21 cellular contexts compared by ENCODE assay signal in the genomic region with DNA sequence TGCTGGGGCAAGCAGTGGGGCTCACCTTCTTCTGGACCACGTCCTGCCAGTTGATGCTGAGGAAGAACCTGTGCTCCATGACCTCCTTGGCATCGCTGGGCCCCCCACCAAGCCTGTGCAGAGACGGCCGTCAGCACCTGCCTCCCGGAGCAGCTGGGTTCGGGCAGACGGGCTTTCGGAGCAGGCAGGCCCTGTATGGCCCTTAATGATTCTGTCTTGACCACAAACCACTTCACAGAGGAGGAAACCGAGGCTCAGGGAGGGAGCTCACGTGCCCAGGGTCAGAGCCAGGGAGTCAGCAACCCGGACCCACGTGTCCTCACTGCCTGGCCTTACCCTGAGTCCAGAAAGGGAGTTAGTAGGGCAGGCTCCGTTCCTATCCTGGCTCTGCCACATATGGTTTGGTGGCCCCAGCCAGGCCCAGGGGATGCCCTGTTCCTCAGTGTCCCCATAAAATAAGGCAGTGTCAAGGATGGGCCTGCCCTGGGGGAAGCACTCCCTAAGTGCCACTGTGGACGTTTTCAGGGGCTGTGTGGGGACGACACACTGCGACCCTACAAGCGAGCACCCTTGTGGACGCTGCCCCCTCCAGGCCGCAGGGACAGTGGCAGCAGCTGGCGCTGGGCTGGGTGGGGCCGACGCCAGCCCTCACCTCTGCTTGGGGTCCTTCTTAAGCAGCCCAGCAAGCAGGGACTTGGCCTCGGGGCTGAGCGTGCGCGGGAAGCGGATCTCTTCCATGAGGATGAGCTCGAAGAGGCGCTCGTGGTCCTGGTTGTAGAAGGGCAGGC. TPM values are rescaled to one million over a fixed set of nuclear protein-coding genes. Genes with fewer than 3 reads are reported as not detected.
DNase-seq lines count a peak whose midpoint lies in the region; ATAC-seq, FAIRE-seq and TF ChIP-seq lines count a peak whose summit lies in the region.
"Had no signal": no experiment of that assay in that cellular context is flagged by ENCODE, and none has a peak within 500 bp of the region (broad histone marks: within the 10 kb centered on the region; RNA-seq: fewer than 3 reads in every experiment).

No MANE protein-coding gene starts in this region.

- peaks cover 22% of the 10 kb centered on the region; the same call in 1 of the 2 replicates for H3K36me3 Mint-ChIP-seq in WTC11

- H3K4me3 Mint-ChIP-seq in WTC11, result no peak overlapping the region
- H3K4me3 Mint-ChIP-seq: naive B cell; stimulated activated naive B cell treated with anti-CD40 and anti-IgM and Interleukin-4, amounts not matched to agents 10 μg/mL and 1 μg/mL and 100 μg/mL, for 72 hours had no signal

- intact Hi-C loops in kidney (cut with DNase I), result no loop called here

- H3K4me1 ChIP-seq in kidney (ENCODE audit: control insufficient read depth in 1 of 2, insufficient read depth in 1 of 2, low read depth in 1 of 2, low read length in 2 of 2), result peaks cover 9 to 13% of the 10 kb centered on the region in 2 donors

- no peak overlapping the region for H3K4me3 ChIP-seq in H7 (ENCODE audit: insufficient read depth, low read depth, low read length)
- H3K4me3 ChIP-seq in kidney (ENCODE audit: low read length in 2 of 2), result no peak overlapping the region
- H3K4me3 ChIP-seq: BLaER1 treated with 17β-estradiol and CSF1 and Interleukin-3, amounts not matched to agents 10 nM and 100 nM; PC-9; right lobe of liver had no signal

- H3K9me3 ChIP-seq in kidney (ENCODE audit: control insufficient read depth in 1 of 2, low read length in 2 of 2), result no peaks in the 10 kb centered on the region
- H3K9me3 ChIP-seq: BLaER1 treated with 17β-estradiol and CSF1 and Interleukin-3, amounts not matched to agents 10 nM and 100 nM; right lobe of liver had no signal

- H3K27ac Mint-ChIP-seq in WTC11, result no peak overlapping the region
- H3K27ac Mint-ChIP-seq: stimulated activated naive B cell treated with anti-CD40 and anti-IgM and Interleukin-4, amounts not matched to agents 10 μg/mL and 1 μg/mL and 100 μg/mL, for 72 hours; T-helper 17 cell had no signal

- no peaks in the 10 kb centered on the region for H3K27me3 ChIP-seq in H7 (ENCODE audit: control insufficient read depth, insufficient read depth, low read length)
- H3K27me3 ChIP-seq: BLaER1 treated with 17β-estradiol and CSF1 and Interleukin-3, amounts not matched to agents 10 nM and 100 nM; right lobe of liver had no signal

- CTCF ChIA-PET in WTC11 (lab: Charles Lee), result interaction anchor here (0.7 to 1.8 kb wide), 9 partner anchors 9 to 96 kb away, joined by 3 to 6 read pairs (median 4); a partner anchor contains a TSS

- no peaks in the 10 kb centered on the region for H3K9me3 Mint-ChIP-seq in WTC11
- H3K9me3 Mint-ChIP-seq: naive B cell; stimulated activated naive B cell treated with anti-CD40 and anti-IgM and Interleukin-4, amounts not matched to agents 10 μg/mL and 1 μg/mL and 100 μg/mL, for 72 hours had no signal

- FAIRE-seq in kidney (lab: Jason Lieb, UNC) (no peak), GM19239 (lab: Jason Lieb, UNC) (no peak)
- FAIRE-seq: frontal cortex, islet of Langerhans had no signal

- H3K9ac ChIP-seq in kidney (ENCODE audit: low read length in 2 of 2), result no peak overlapping the region

- no peaks in the 10 kb centered on the region for H3K27me3 Mint-ChIP-seq in WTC11 (ENCODE audit: low read depth)
- H3K27me3 Mint-ChIP-seq: naive B cell; stimulated activated naive B cell treated with anti-CD40 and anti-IgM and Interleukin-4, amounts not matched to agents 10 μg/mL and 1 μg/mL and 100 μg/mL, for 72 hours; T-helper 17 cell had no signal

- H3K27ac ChIP-seq in kidney (ENCODE audit: low read depth in 2 of 2, low read length in 2 of 2), result no peak overlapping the region
- H3K27ac ChIP-seq: BLaER1 treated with 17β-estradiol and CSF1 and Interleukin-3, amounts not matched to agents 10 nM and 100 nM; PC-9; right lobe of liver had no signal

- H3K36me3 ChIP-seq in H7 (replicated peaks; ENCODE audit: control insufficient read depth, insufficient read depth, low read length) (peaks cover 13% of the 10 kb centered on the region), kidney (ENCODE audit: control insufficient read depth in 1 of 2, insufficient read depth in 2 of 2, low read length in 2 of 2) (peaks cover 26 to 53% of the 10 kb centered on the region in 2 donors)

- peak; percentile 10 for TF ChIP-seq CTCF in AG09319 (IDR thresholded peaks at IDR 0.05; ENCODE audit: low read depth, low read length)
- TF ChIP-seq CTCF in WTC11 (IDR thresholded peaks at IDR 0.05), result peak; percentile 32; the same call in 1 of the 2 replicates
- no peak for TF ChIP-seq CTCF in kidney (IDR thresholded peaks at IDR 0.05; ENCODE audit: borderline replicate concordance, extremely low read depth, insufficient read depth)

- peak; percentile 61 for ATAC-seq in WTC11
- no peak for ATAC-seq in HG03196 (IDR thresholded peaks at IDR 0.05; ENCODE audit: unreplicated experiment)
- ATAC-seq: right lobe of liver; stimulated activated naive B cell treated with anti-CD40 and anti-IgM and Interleukin-4, amounts not matched to agents 10 μg/mL and 1 μg/mL and 100 μg/mL, for 72 hours; T-helper 17 cell had no signal

- POLR2A ChIA-PET in WTC11 (lab: Charles Lee), result no interaction called here

- peaks cover 21% of the 10 kb centered on the region for H3K4me1 Mint-ChIP-seq in WTC11

- DNase-seq in AG09319 (ENCODE audit: extremely low read depth, low read depth) (no peak), H7 (peak; percentile 92), WTC11 (ENCODE audit: low spot score) (peak; percentile 56), kidney (peak; percentile 73), midbrain (lab: John Stamatoyannopoulos, UW) (no peak), GM19239 (ENCODE audit: insufficient read length, low spot score) (no peak), kidney glomerular epithelial cell (lab: John Stamatoyannopoulos, UW) (no peak)
- DNase-seq: GF-D8; naive B cell; NCI-H1105 treated with DMSO at 0.1 percent for 48 hours; NCI-H345; PC-9; stimulated activated CD4-positive, alpha-beta T cell treated with anti-CD3 and anti-CD28 coated beads, Interleukin-4, amount 100 ng/mL, for 4 hours; stimulated activated naive B cell treated with anti-CD40 and anti-IgM and Interleukin-4, amounts not matched to agents 10 μg/mL and 1 μg/mL and 100 μg/mL, for 72 hours; T-helper 17 cell had no signal

TF ChIP-seq in WTC11, 78 proteins besides CTCF, POLR2A, EP300 and RAD21 (continues in another document):
- no peak for TF ChIP-seq ZNF138 (CRISPR knock-in tag; conservative IDR thresholded peaks at IDR 0.05)
- TF ChIP-seq ZNF396 (CRISPR knock-in tag; IDR thresholded peaks at IDR 0.05; ENCODE audit: borderline replicate concordance), result no peak
- no peak for TF ChIP-seq ZNF317 (CRISPR knock-in tag; IDR thresholded peaks at IDR 0.05; ENCODE audit: borderline replicate concordance, low read depth)
- no peak for TF ChIP-seq FOXJ3 (CRISPR knock-in tag; IDR thresholded peaks at IDR 0.05; ENCODE audit: borderline replicate concordance)
- TF ChIP-seq, protein P1, sequence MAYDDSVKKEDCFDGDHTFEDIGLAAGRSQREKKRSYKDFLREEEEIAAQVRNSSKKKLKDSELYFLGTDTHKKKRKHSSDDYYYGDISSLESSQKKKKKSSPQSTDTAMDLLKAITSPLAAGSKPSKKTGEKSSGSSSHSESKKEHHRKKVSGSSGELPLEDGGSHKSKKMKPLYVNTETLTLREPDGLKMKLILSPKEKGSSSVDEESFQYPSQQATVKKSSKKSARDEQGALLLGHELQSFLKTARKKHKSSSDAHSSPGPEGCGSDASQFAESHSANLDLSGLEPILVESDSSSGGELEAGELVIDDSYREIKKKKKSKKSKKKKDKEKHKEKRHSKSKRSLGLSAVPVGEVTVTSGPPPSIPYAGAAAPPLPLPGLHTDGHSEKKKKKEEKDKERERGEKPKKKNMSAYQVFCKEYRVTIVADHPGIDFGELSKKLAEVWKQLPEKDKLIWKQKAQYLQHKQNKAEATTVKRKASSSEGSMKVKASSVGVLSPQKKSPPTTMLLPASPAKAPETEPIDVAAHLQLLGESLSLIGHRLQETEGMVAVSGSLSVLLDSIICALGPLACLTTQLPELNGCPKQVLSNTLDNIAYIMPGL (CRISPR knock-in tag; IDR thresholded peaks at IDR 0.05), result no peak
- TF ChIP-seq NR1H2 (CRISPR knock-in tag; IDR thresholded peaks at IDR 0.05), result no peak
- no peak for TF ChIP-seq FOXK1 (CRISPR knock-in tag; IDR thresholded peaks at IDR 0.05)
- TF ChIP-seq, protein P2, sequence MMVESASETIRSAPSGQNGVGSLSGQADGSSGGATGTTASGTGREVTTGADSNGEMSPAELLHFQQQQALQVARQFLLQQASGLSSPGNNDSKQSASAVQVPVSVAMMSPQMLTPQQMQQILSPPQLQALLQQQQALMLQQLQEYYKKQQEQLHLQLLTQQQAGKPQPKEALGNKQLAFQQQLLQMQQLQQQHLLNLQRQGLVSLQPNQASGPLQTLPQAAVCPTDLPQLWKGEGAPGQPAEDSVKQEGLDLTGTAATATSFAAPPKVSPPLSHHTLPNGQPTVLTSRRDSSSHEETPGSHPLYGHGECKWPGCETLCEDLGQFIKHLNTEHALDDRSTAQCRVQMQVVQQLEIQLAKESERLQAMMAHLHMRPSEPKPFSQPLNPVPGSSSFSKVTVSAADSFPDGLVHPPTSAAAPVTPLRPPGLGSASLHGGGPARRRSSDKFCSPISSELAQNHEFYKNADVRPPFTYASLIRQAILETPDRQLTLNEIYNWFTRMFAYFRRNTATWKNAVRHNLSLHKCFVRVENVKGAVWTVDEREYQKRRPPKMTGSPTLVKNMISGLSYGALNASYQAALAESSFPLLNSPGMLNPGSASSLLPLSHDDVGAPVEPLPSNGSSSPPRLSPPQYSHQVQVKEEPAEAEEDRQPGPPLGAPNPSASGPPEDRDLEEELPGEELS (CRISPR knock-in tag; IDR thresholded peaks at IDR 0.05), result no peak
- TF ChIP-seq GABPB1 (CRISPR knock-in tag; IDR thresholded peaks at IDR 0.05), result no peak
- no peak for TF ChIP-seq MYBL2 (CRISPR knock-in tag; IDR thresholded peaks at IDR 0.05)
- no peak for TF ChIP-seq ZNF232 (CRISPR knock-in tag; IDR thresholded peaks at IDR 0.05)

RNA-seq across cellular contexts. Expression of a gene that starts 8.9 kb away (rescaled TPM):
- total RNA-seq in H7 (2014; rRNA removed; shearing (Covaris generic)), result 0.87 TPM in 1 of 2 replicates, not detected in the other
- 0.83 to 2.4 TPM (median 1.9 TPM) in 3 replicates for total RNA-seq in WTC11 (2021)
- total RNA-seq in kidney, result 1.2 TPM
- polyA plus RNA-seq in kidney (ENCODE audit: insufficient read depth, low read depth, low replicate concordance), result 2.1 TPM
- total RNA-seq: urinary bladder had no signal

RNA-seq across cellular contexts. Expression of a gene that starts 17.2 kb away (rescaled TPM):
- not detected in 2 replicates for total RNA-seq in H7 (2014; rRNA removed; shearing (Covaris generic))
- 0.23 TPM in 1 of 3 replicates, not detected in the others for total RNA-seq in WTC11 (2021)
- total RNA-seq in kidney, result not detected
- not detected for polyA plus RNA-seq in kidney (ENCODE audit: insufficient read depth, low read depth, low replicate concordance)
- total RNA-seq: right lobe of liver, T-helper 17 cell had no signal

RNA-seq across cellular contexts. Expression of a gene that starts 44.2 kb away (rescaled TPM):
- total RNA-seq in H7 (2014; rRNA removed; shearing (Covaris generic)), result 16.7 and 24.5 TPM in 2 replicates
- 23.5 to 25.5 TPM (median 24.4 TPM) in 3 replicates for total RNA-seq in WTC11 (2021)
- total RNA-seq in kidney, result 17.3 TPM
- polyA plus RNA-seq in kidney (ENCODE audit: insufficient read depth, low read depth, low replicate concordance), result 15.0 TPM

RNA-seq across cellular contexts. Expression of a gene that starts 49.7 kb away (rescaled TPM):
- total RNA-seq in H7 (2014; rRNA removed; shearing (Covaris generic)), result 112 and 126 TPM in 2 replicates
- 156 to 174 TPM (median 161 TPM) in 3 replicates for total RNA-seq in WTC11 (2021)
- 154 TPM for total RNA-seq in kidney
- 75.0 TPM for polyA plus RNA-seq in kidney (ENCODE audit: insufficient read depth, low read depth, low replicate concordance)

Comparison
In these comparisons a context has a peak if more than half of its experiments do, and no peak if none do; other contexts are left out.
1. DNase-seq: peak in H7 (single experiment), WTC11 (single experiment) and kidney (single experiment); none in AG09319 (single experiment), midbrain (single experiment), GM19239 (single experiment) and kidney glomerular epithelial cell (single experiment).